8 cellular contexts compared by ENCODE assay signal in the genomic region with DNA sequence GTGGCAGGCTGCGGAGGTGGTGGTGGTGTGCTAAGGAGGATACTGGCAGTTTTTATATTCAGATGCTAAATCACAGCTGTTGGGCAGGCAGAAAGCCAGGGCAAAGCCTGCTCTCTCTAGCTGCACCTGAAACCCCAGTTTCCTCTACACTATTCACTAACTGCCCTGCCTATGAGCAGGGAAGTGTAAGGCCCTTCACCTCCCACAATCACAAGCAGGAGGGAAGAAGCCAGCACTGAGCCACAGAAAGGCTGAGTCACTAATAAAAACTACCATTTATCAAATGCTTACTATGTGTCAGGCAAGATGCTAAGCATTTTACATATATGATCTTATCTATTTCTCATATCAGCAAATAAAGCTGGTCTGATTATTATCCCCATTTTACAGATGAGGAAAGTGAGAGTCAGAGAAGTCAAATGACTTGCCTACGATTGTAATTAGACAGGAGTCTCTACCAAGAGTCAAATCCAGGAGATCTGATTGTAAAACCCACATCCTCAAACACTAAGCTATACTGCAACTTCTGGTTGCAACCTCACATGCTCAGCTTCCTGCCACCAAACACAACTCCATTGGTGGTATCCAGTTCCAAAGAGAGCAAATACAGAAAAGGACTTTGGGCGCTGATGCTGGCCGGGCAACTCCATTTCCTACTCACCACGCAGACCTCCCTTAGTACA. TPM values are rescaled to one million over a fixed set of nuclear protein-coding genes. Genes with fewer than 3 reads are reported as not detected.
DNase-seq lines count a peak whose midpoint lies in the region; ATAC-seq and TF ChIP-seq lines count a peak whose summit lies in the region.

No MANE protein-coding gene starts in this region.

- H2AFZ ChIP-seq in mesenchymal stem cell (ENCODE audit: low read depth, low read length) (peak overlapping the region; percentile 63), neural progenitor cell (replicated peaks) (no peak overlapping the region)

- H3K9me3 ChIP-seq in mesenchymal stem cell (ENCODE audit: control insufficient read depth, low read length) (no peaks in the 10 kb centered on the region), neural progenitor cell (ENCODE audit: low read depth) (no peaks in the 10 kb centered on the region)

- H2BK5ac ChIP-seq in mesenchymal stem cell (ENCODE audit: low read depth, low read length, poor library complexity, severe bottlenecking) = no peak overlapping the region
- no peak overlapping the region for H2BK5ac ChIP-seq in mesendoderm (ENCODE audit: low read length)

- H3K4me3 Mint-ChIP-seq in neural progenitor cell = no peak overlapping the region

- H3K18ac ChIP-seq in mesenchymal stem cell (ENCODE audit: low read depth in 1 of 2, low read length in 2 of 2) = peak overlapping the region; percentile 16 to 58
- H3K18ac ChIP-seq in mesendoderm (ENCODE audit: low read length) = no peak overlapping the region

- H3F3A ChIP-seq in neural progenitor cell (ENCODE audit: low read depth) = no peaks in the 10 kb centered on the region

- H2BK120ac ChIP-seq in mesenchymal stem cell (ENCODE audit: low read depth, low read length) (peak overlapping the region; percentile 87), mesendoderm (ENCODE audit: low read depth, low read length) (no peak overlapping the region)

- H3K4me1 Mint-ChIP-seq in neural progenitor cell = no peaks in the 10 kb centered on the region

- no peaks in the 10 kb centered on the region for H4K20me1 ChIP-seq in neural progenitor cell (ENCODE audit: low read depth)

- peak overlapping the region; percentile 62 for H3K27ac ChIP-seq in mesenchymal stem cell (ENCODE audit: low read length, poor library complexity, severe bottlenecking)
- no peak overlapping the region for H3K27ac ChIP-seq in mesendoderm (ENCODE audit: low read depth, low read length)
- H3K27ac ChIP-seq in neural progenitor cell = no peak overlapping the region

- H3K36me3 Mint-ChIP-seq in neural progenitor cell = no peaks in the 10 kb centered on the region

- no peaks in the 10 kb centered on the region for H3K79me2 ChIP-seq in mesendoderm (ENCODE audit: control insufficient read depth, insufficient read depth, low read length)
- no peaks in the 10 kb centered on the region for H3K79me2 ChIP-seq in neural progenitor cell (ENCODE audit: low read depth)

- H3K36me3 ChIP-seq in mesenchymal stem cell (ENCODE audit: control insufficient read depth in 1 of 2, insufficient read depth in 2 of 2, low read depth in 1 of 2, low read length in 2 of 2) (no peaks in the 10 kb centered on the region), mesendoderm (ENCODE audit: control insufficient read depth, insufficient read depth, low read length) (no peaks in the 10 kb centered on the region), neural progenitor cell (no peaks in the 10 kb centered on the region)

- peak overlapping the region in 1 of 2 experiments; percentile 28 for H3K4me3 ChIP-seq in mesenchymal stem cell (ENCODE audit: insufficient read depth in 1 of 2, low read depth in 1 of 2, low read length in 2 of 2)
- H3K4me3 ChIP-seq in mesendoderm (ENCODE audit: low read length) = no peak overlapping the region
- no peak overlapping the region for H3K4me3 ChIP-seq in neural progenitor cell

- H4K91ac ChIP-seq in mesenchymal stem cell (ENCODE audit: low read length) = peak overlapping the region; percentile 92

- H3K4me2 ChIP-seq in mesenchymal stem cell (ENCODE audit: low read length, poor library complexity, severe bottlenecking) (peak overlapping the region; percentile 28), mesendoderm (ENCODE audit: low read length) (no peak overlapping the region), neural progenitor cell (no peak overlapping the region)

- H3K23ac ChIP-seq in mesenchymal stem cell (ENCODE audit: low read length in 2 of 2) (no peak overlapping the region), mesendoderm (ENCODE audit: low read length) (no peak overlapping the region)

- no peak for TF ChIP-seq CTCF in neural progenitor cell (IDR thresholded peaks at IDR 0.05)

- H2AK5ac ChIP-seq in mesenchymal stem cell (ENCODE audit: low read length, severe bottlenecking) (no peak overlapping the region), mesendoderm (ENCODE audit: low read length) (no peak overlapping the region)

- H3K9me3 Mint-ChIP-seq in neural progenitor cell = peaks cover 8% of the 10 kb centered on the region

- peak overlapping the region; percentile 20 to 91 for H3K4ac ChIP-seq in mesenchymal stem cell (ENCODE audit: low read depth in 1 of 2, low read length in 2 of 2)
- H3K4ac ChIP-seq in mesendoderm (ENCODE audit: low read depth, low read length) = no peak overlapping the region

- peak; percentile 50 for ATAC-seq in GM18870 (IDR thresholded peaks at IDR 0.05; ENCODE audit: unreplicated experiment)
- peak; percentile 71 for ATAC-seq in HG03571 (IDR thresholded peaks at IDR 0.05; ENCODE audit: unreplicated experiment)

- peaks cover 2% of the 10 kb centered on the region for H3K27me3 Mint-ChIP-seq in neural progenitor cell (ENCODE audit: insufficient read depth, low read depth)

- WGBS in mesenchymal stem cell = 75% methylated on average over 5 of the region's 5 CpGs
- WGBS in mesendoderm (ENCODE audit: extremely low coverage, insufficient coverage, low lambda C conversion rate) = no CpG with 5 or more reads among the region's 5 CpGs

- peak overlapping the region; percentile 72 to 93 for H2BK12ac ChIP-seq in mesenchymal stem cell (ENCODE audit: low read length in 2 of 2)

- H2BK15ac ChIP-seq in mesenchymal stem cell (ENCODE audit: low read depth, poor library complexity, severe bottlenecking) (peak overlapping the region; percentile 80), mesendoderm (replicated peaks; ENCODE audit: low read depth) (no peak overlapping the region)

- no peak overlapping the region for H3K27ac Mint-ChIP-seq in neural progenitor cell

- H3K56ac ChIP-seq in mesendoderm (ENCODE audit: low read length) = no peak overlapping the region

- H3K4me1 ChIP-seq in mesenchymal stem cell (ENCODE audit: control insufficient read depth, insufficient read depth, low read depth, low read length) (peaks cover 3% of the 10 kb centered on the region), mesendoderm (ENCODE audit: control insufficient read depth, low read depth, low read length) (no peaks in the 10 kb centered on the region), neural progenitor cell (no peaks in the 10 kb centered on the region)

- H3K79me1 ChIP-seq in mesenchymal stem cell (replicated peaks; ENCODE audit: low read length, poor library complexity, severe bottlenecking) = no peaks in the 10 kb centered on the region
- no peaks in the 10 kb centered on the region for H3K79me1 ChIP-seq in mesendoderm (ENCODE audit: low read length)

- peak overlapping the region in 1 of 2 experiments; percentile 11 for H3K14ac ChIP-seq in mesenchymal stem cell (ENCODE audit: low read length in 2 of 2)

- H3K27me3 ChIP-seq in mesenchymal stem cell (ENCODE audit: control insufficient read depth in 1 of 2, insufficient read depth in 1 of 2, low read length in 2 of 2) = no peaks in the 10 kb centered on the region
- no peaks in the 10 kb centered on the region for H3K27me3 ChIP-seq in mesendoderm (ENCODE audit: insufficient read depth, low read length, poor library complexity)
- H3K27me3 ChIP-seq in neural progenitor cell = no peaks in the 10 kb centered on the region

- peak; percentile 36 for DNase-seq in activated naive CD4-positive, alpha-beta T cell treated with Interleukin-2 at 50 U/mL for 16 hours
- DNase-seq in mesenchymal stem cell (peak; percentile 65), mesendoderm (no peak), NCI-H82 (lab: John Stamatoyannopoulos, UW) (no peak), neural progenitor cell (ENCODE audit: low spot score) (no peak), NCI-H2107 (lab: John Stamatoyannopoulos, UW) (no peak)

- H3K9ac ChIP-seq in mesenchymal stem cell (ENCODE audit: low read length) = peak overlapping the region; percentile 80
- H3K9ac ChIP-seq in mesendoderm (ENCODE audit: low read length) = no peak overlapping the region
- no peak overlapping the region for H3K9ac ChIP-seq in neural progenitor cell

- H4K8ac ChIP-seq in mesenchymal stem cell (ENCODE audit: low read length) (peak overlapping the region; percentile 96), mesendoderm (ENCODE audit: low read depth, low read length) (no peak overlapping the region)

- H4K5ac ChIP-seq in mesendoderm (ENCODE audit: low read length) = no peak overlapping the region

RNA-seq across cellular contexts. Expression of a gene that starts 17.7 kb away (rescaled TPM):
- polyA plus RNA-seq in mesenchymal stem cell (2013, experiment 1 of 2) = 1,394 TPM
- polyA plus RNA-seq in mesenchymal stem cell (2013, experiment 2 of 2) = 1,387 TPM
- polyA plus RNA-seq in mesendoderm (2013, experiment 1 of 2) = 7.6 TPM
- 7.3 TPM for polyA plus RNA-seq in mesendoderm (2013, experiment 2 of 2)
- 27.6 and 54.6 TPM in 2 replicates for total RNA-seq in neural progenitor cell (ENCODE audit: low replicate concordance)

Comparison
In these comparisons a context has a peak if more than half of its experiments do, and no peak if none do; other contexts are left out.
1. DNase-seq: peak in activated naive CD4-positive, alpha-beta T cell treated with Interleukin-2 at 50 U/mL for 16 hours (single experiment) and mesenchymal stem cell (single experiment); none in mesendoderm (single experiment), NCI-H82 (single experiment), neural progenitor cell (single experiment) and NCI-H2107 (single experiment).